ENCODE assay signal across 10 cellular contexts in genomic region chr19:15251010-15251748, GRCh38. TPM values are rescaled to one million over a fixed set of nuclear protein-coding genes. Genes with fewer than 3 reads are reported as not detected.
DNase-seq lines count a peak whose midpoint lies in the region; ATAC-seq and TF ChIP-seq lines count a peak whose summit lies in the region.
"Had no signal": no experiment of that assay in that cellular context is flagged by ENCODE, and none has a peak within 500 bp of the region (broad histone marks: within the 10 kb centered on the region; RNA-seq: fewer than 3 reads in every experiment).

No MANE protein-coding gene starts in this region.

- H3K9me3 ChIP-seq in SJCRH30 (replicated peaks) (no peaks in the 10 kb centered on the region), ovary (no peaks in the 10 kb centered on the region)

- H3K79me2 ChIP-seq in ACC112 (ENCODE audit: control insufficient read depth, insufficient read depth, low read length, unreplicated experiment): peaks cover 21% of the 10 kb centered on the region

- DNase-seq in SJCRH30 (peak; percentile 60 to 63), fibroblast of peridontal ligament (ENCODE audit: extremely low read depth) (peak; percentile 63), ovary (peak in 2 of 5 donors; percentile 37 to 50), cortex of kidney (lab: John Stamatoyannopoulos, UW) (no peak)
- DNase-seq in activated CD4-positive, alpha-beta T cell treated with anti-CD3 and anti-CD28 coated beads, Interleukin-2, amount 10 ng/mL, durations not matched to agents 7 days and 5 days: no peak
- DNase-seq: CD4-positive, alpha-beta T cell had no signal

- H3K36me3 ChIP-seq in ACC112 (ENCODE audit: insufficient read depth, low read length): peaks cover 5% of the 10 kb centered on the region; the same call in 1 of the 2 replicates
- H3K36me3 ChIP-seq in SJCRH30: peaks cover 69% of the 10 kb centered on the region
- no peaks in the 10 kb centered on the region for H3K36me3 ChIP-seq in ovary

- intact Hi-C loops in ovary (cut with DNase I): loop anchor here in 2 of 4 donors (5.0 to 10.0 kb wide), 5 partner anchors 54 to 174 kb away; no protein-coding TSS in a partner anchor

- H3K27ac Mint-ChIP-seq in activated CD4-positive, alpha-beta T cell treated with anti-CD3 and anti-CD28 coated beads, Interleukin-2, amount 10 ng/mL, durations not matched to agents 7 days and 5 days: no peak overlapping the region
- H3K27ac Mint-ChIP-seq: CD4-positive, alpha-beta T cell had no signal

- H3K36me3 Mint-ChIP-seq in activated CD4-positive, alpha-beta T cell treated with anti-CD3 and anti-CD28 coated beads, Interleukin-2, amount 10 ng/mL, durations not matched to agents 7 days and 5 days (ENCODE audit: low read depth): peaks cover 32% of the 10 kb centered on the region

- H3K4me1 ChIP-seq in ACC112 (ENCODE audit: control insufficient read depth, insufficient read depth, low read length, unreplicated experiment) (peaks cover 57% of the 10 kb centered on the region), SJCRH30 (peaks cover 50% of the 10 kb centered on the region), ovary (ENCODE audit: insufficient read depth) (peaks cover 44% of the 10 kb centered on the region)

- CTCF ChIA-PET in activated CD4-positive, alpha-beta T cell treated with anti-CD3 and anti-CD28 coated beads, Interleukin-2, amount 10 ng/mL, durations not matched to agents 7 days and 5 days (lab: Charles Lee): interaction anchor here (0.6 to 2.1 kb wide), 3 partner anchors 24 to 104 kb away, joined by 3 to 5 read pairs (median 4); no protein-coding TSS in a partner anchor

- ATAC-seq in HG03342 (IDR thresholded peaks at IDR 0.05; ENCODE audit: unreplicated experiment): no peak
- ATAC-seq in GM21717 (IDR thresholded peaks at IDR 0.05; ENCODE audit: unreplicated experiment): no peak
- ATAC-seq: activated CD4-positive, CD25-positive, alpha-beta regulatory T cell treated with anti-CD3 and anti-CD28 coated beads, Interleukin-2, amount 50 U/mL, for 24 hours had no signal

- no peak for TF ChIP-seq EP300 in ovary (IDR thresholded peaks at IDR 0.05)

- no peak for TF ChIP-seq POLR2A in ovary (IDR thresholded peaks at IDR 0.05)

- H3K27ac ChIP-seq in ACC112 (ENCODE audit: low read depth, low read length) (peak overlapping the region; percentile 100), SJCRH30 (peak overlapping the region; percentile 83), ovary (peak overlapping the region; percentile 52 to 75)

- H3K4me3 ChIP-seq in ACC112 (ENCODE audit: low read depth, low read length): peak overlapping the region; percentile 54
- peak overlapping the region; percentile 23 for H3K4me3 ChIP-seq in SJCRH30
- peak overlapping the region; percentile 19 for H3K4me3 ChIP-seq in ovary

- no peaks in the 10 kb centered on the region for H3K27me3 Mint-ChIP-seq in activated CD4-positive, alpha-beta T cell treated with anti-CD3 and anti-CD28 coated beads, Interleukin-2, amount 10 ng/mL, durations not matched to agents 7 days and 5 days
- H3K27me3 Mint-ChIP-seq: CD4-positive, alpha-beta T cell had no signal

- no peak for TF ChIP-seq CTCF in ovary (IDR thresholded peaks at IDR 0.05)

- WGBS in ovary, 3 donors: 10 to 12% (median 10%) methylated on average over 23 to 24 of the region's 24 CpGs

- no peak overlapping the region for H3K4me3 Mint-ChIP-seq in activated CD4-positive, alpha-beta T cell treated with anti-CD3 and anti-CD28 coated beads, Interleukin-2, amount 10 ng/mL, durations not matched to agents 7 days and 5 days
- H3K4me3 Mint-ChIP-seq: CD4-positive, alpha-beta T cell had no signal

- POLR2A ChIA-PET in activated CD4-positive, alpha-beta T cell treated with anti-CD3 and anti-CD28 coated beads, Interleukin-2, amount 10 ng/mL, durations not matched to agents 7 days and 5 days (lab: Charles Lee): no interaction called here

- no peak overlapping the region for H2AFZ ChIP-seq in ACC112 (ENCODE audit: low read length, unreplicated experiment)

- H3K27me3 ChIP-seq in ACC112 (ENCODE audit: insufficient read depth, low read length) (no peaks in the 10 kb centered on the region), SJCRH30 (no peaks in the 10 kb centered on the region), ovary (no peaks in the 10 kb centered on the region)

- H3K4me1 Mint-ChIP-seq in activated CD4-positive, alpha-beta T cell treated with anti-CD3 and anti-CD28 coated beads, Interleukin-2, amount 10 ng/mL, durations not matched to agents 7 days and 5 days: no peaks in the 10 kb centered on the region

- no peaks in the 10 kb centered on the region for H3K9me3 Mint-ChIP-seq in activated CD4-positive, alpha-beta T cell treated with anti-CD3 and anti-CD28 coated beads, Interleukin-2, amount 10 ng/mL, durations not matched to agents 7 days and 5 days
- H3K9me3 Mint-ChIP-seq: CD4-positive, alpha-beta T cell had no signal

RNA-seq across cellular contexts. Expression of gene EPHX3, which starts 18.9 kb away (rescaled TPM):
- 0.18 TPM in 1 of 2 replicates, not detected in the other for total RNA-seq in SJCRH30 (2014; rRNA removed; shearing (Covaris generic))
- under 1 TPM in 6 of 7 donors, not detected in 1; 0.24 to 0.89 (median 0.49) TPM for total RNA-seq in ovary
- under 1 TPM; 0.30 to 0.67 TPM for polyA plus RNA-seq in ovary
- under 1 TPM; 0.32 to 0.42 TPM for total RNA-seq in activated CD4-positive, alpha-beta T cell treated with anti-CD3 and anti-CD28 coated beads, Interleukin-2, amount 10 ng/mL, durations not matched to agents 7 days and 5 days
- total RNA-seq: CD4-positive, alpha-beta T cell had no signal

RNA-seq across cellular contexts. Expression of gene NOTCH3, which starts 50.4 kb away (rescaled TPM):
- 43.7 and 48.2 TPM in 2 replicates for total RNA-seq in SJCRH30 (2014; rRNA removed; shearing (Covaris generic))
- 10 to 100 TPM in 5 of 7 donors, 1 to 10 TPM in 2; 6.1 to 47.6 (median 17.9) TPM for total RNA-seq in ovary
- polyA plus RNA-seq in ovary: 10 to 100 TPM; 17.9 to 23.5 TPM
- total RNA-seq in activated CD4-positive, alpha-beta T cell treated with anti-CD3 and anti-CD28 coated beads, Interleukin-2, amount 10 ng/mL, durations not matched to agents 7 days and 5 days: not detected
- total RNA-seq: CD4-positive, alpha-beta T cell had no signal

Comparison
In these comparisons a context has a peak if more than half of its experiments do, and no peak if none do; other contexts are left out.
1. DNase-seq: peak in SJCRH30 (2 of 2) and fibroblast of peridontal ligament (single experiment); none in cortex of kidney (single experiment) and activated CD4-positive, alpha-beta T cell treated with anti-CD3 and anti-CD28 coated beads, Interleukin-2, amount 10 ng/mL, durations not matched to agents 7 days and 5 days (single experiment).
2. RNA of gene NOTCH3, which starts 50.4 kb away (total RNA-seq): 43.7 to 48.2 TPM in SJCRH30 and 6.1 to 47.6 TPM in ovary; not detected in activated CD4-positive, alpha-beta T cell treated with anti-CD3 and anti-CD28 coated beads, Interleukin-2, amount 10 ng/mL, durations not matched to agents 7 days and 5 days; every median in the first group is over 4 times any median in the second.
3. Peak in every context shown above with its lines, with median percentiles within 50 percentile points of each other: H3K27ac ChIP-seq and H3K4me3 ChIP-seq.